ENCODE assay signal across 8 cellular contexts in genomic region chr11:67389477-67389876, GRCh38. TPM values are rescaled to one million over a fixed set of nuclear protein-coding genes. Genes with fewer than 3 reads are reported as not detected.
A peak's percentile ranks its signal among the peaks of the same experiment; 100 is the strongest.
DNase-seq lines count a peak whose midpoint lies in the region; ATAC-seq and TF ChIP-seq lines count a peak whose summit lies in the region.

No MANE protein-coding gene starts in this region.

- H3K4me1 ChIP-seq in right atrium auricular region: peaks cover 0 to 26% of the 10 kb centered on the region in 2 donors

- no peak overlapping the region for H3K4me3 ChIP-seq in right atrium auricular region

- no peaks in the 10 kb centered on the region for H3K9me3 Mint-ChIP-seq in activated T-helper 2 cell treated with anti-CD3 and anti-CD28 coated beads, Interferon-gamma antibody, Interleukin-2, Interleukin-4, amounts not matched to agents 10 μg/mL and 5 μg/mL and 100 μg/mL, durations not matched to agents 14 hours and 24 hours and 36 hours

- H3K36me3 Mint-ChIP-seq in activated T-helper 2 cell treated with anti-CD3 and anti-CD28 coated beads, Interferon-gamma antibody, Interleukin-2, Interleukin-4, amounts not matched to agents 10 μg/mL and 5 μg/mL and 100 μg/mL, durations not matched to agents 14 hours and 24 hours and 36 hours (ENCODE audit: low read depth): peaks cover 14% of the 10 kb centered on the region

- peak overlapping the region; percentile 74 for H3K4me3 Mint-ChIP-seq in activated T-helper 2 cell treated with anti-CD3 and anti-CD28 coated beads, Interferon-gamma antibody, Interleukin-2, Interleukin-4, amounts not matched to agents 10 μg/mL and 5 μg/mL and 100 μg/mL, durations not matched to agents 14 hours and 24 hours and 36 hours (ENCODE audit: low read depth)

- DNase-seq in NCI-H2081 (lab: John Stamatoyannopoulos, UW) (peak; percentile 23 to 25), NCI-H2081 treated with DMSO at 0.1 percent for 48 hours (lab: John Stamatoyannopoulos, UW) (no peak), NOMO-1 treated with dmso at 0.1 percent for 144 hours (lab: John Stamatoyannopoulos, UW; ENCODE audit: unreplicated experiment) (peak; percentile 16), right atrium auricular region (ENCODE audit: low spot score) (no peak)
- peak; percentile 41 for DNase-seq in activated T-helper 2 cell treated with anti-CD3 and anti-CD28 coated beads, Interferon-gamma antibody, Interleukin-2, Interleukin-4, amounts not matched to agents 10 μg/mL and 5 μg/mL and 100 μg/mL, durations not matched to agents 14 hours and 24 hours and 36 hours (ENCODE audit: low spot score)
- peak; percentile 74 for DNase-seq in stimulated activated naive CD8-positive, alpha-beta T cell treated with anti-CD3 and anti-CD28 coated beads, Interleukin-15, Interleukin-2, amounts not matched to agents 100 U/mL and 50 U/mL, for 24 hours

- H3K27ac Mint-ChIP-seq in activated T-helper 2 cell treated with anti-CD3 and anti-CD28 coated beads, Interferon-gamma antibody, Interleukin-2, Interleukin-4, amounts not matched to agents 10 μg/mL and 5 μg/mL and 100 μg/mL, durations not matched to agents 14 hours and 24 hours and 36 hours: peak overlapping the region; percentile 33

- H3K4me1 Mint-ChIP-seq in activated T-helper 2 cell treated with anti-CD3 and anti-CD28 coated beads, Interferon-gamma antibody, Interleukin-2, Interleukin-4, amounts not matched to agents 10 μg/mL and 5 μg/mL and 100 μg/mL, durations not matched to agents 14 hours and 24 hours and 36 hours (ENCODE audit: low read depth): peaks cover 25% of the 10 kb centered on the region

- no peaks in the 10 kb centered on the region for H3K27me3 Mint-ChIP-seq in activated T-helper 2 cell treated with anti-CD3 and anti-CD28 coated beads, Interferon-gamma antibody, Interleukin-2, Interleukin-4, amounts not matched to agents 10 μg/mL and 5 μg/mL and 100 μg/mL, durations not matched to agents 14 hours and 24 hours and 36 hours (ENCODE audit: low read depth)

- TF ChIP-seq CTCF in right atrium auricular region (IDR thresholded peaks at IDR 0.05): peak; percentile 35 to 65

- ATAC-seq in stimulated activated naive CD8-positive, alpha-beta T cell treated with anti-CD3 and anti-CD28 coated beads, Interleukin-15, Interleukin-2, amounts not matched to agents 100 U/mL and 50 U/mL, for 24 hours: no peak
- no peak for ATAC-seq in HG02610 (IDR thresholded peaks at IDR 0.05; ENCODE audit: unreplicated experiment)
- ATAC-seq in HG03039 (IDR thresholded peaks at IDR 0.05; ENCODE audit: unreplicated experiment): no peak

- no peaks in the 10 kb centered on the region for H3K27me3 ChIP-seq in right atrium auricular region

- H3K9me3 ChIP-seq in right atrium auricular region: no peaks in the 10 kb centered on the region

- intact Hi-C loops in activated T-helper 2 cell treated with anti-CD3 and anti-CD28 coated beads, Interferon-gamma antibody, Interleukin-2, Interleukin-4, amounts not matched to agents 10 μg/mL and 5 μg/mL and 100 μg/mL, durations not matched to agents 14 hours and 24 hours and 36 hours (cut with micrococcal nuclease): loop anchor here (1.0 kb wide), 1 partner anchor 117 kb away; no protein-coding TSS in a partner anchor

- no peak overlapping the region for H3K27ac ChIP-seq in right atrium auricular region

- H3K36me3 ChIP-seq in right atrium auricular region: no peaks in the 10 kb centered on the region

RNA-seq across cellular contexts. Expression of gene RAD9A, which starts 2.3 kb away (rescaled TPM):
- 32.1 and 34.1 TPM in 2 replicates for total RNA-seq in activated T-helper 2 cell treated with anti-CD3 and anti-CD28 coated beads, Interferon-gamma antibody, Interleukin-2, Interleukin-4, amounts not matched to agents 10 μg/mL and 5 μg/mL and 100 μg/mL, durations not matched to agents 14 hours and 24 hours and 36 hours
- total RNA-seq in right atrium auricular region: 1 to 10 TPM; 6.2 to 6.5 TPM

RNA-seq across cellular contexts. Expression of gene PPP1CA, which starts 12.2 kb away (rescaled TPM):
- 250 and 262 TPM in 2 replicates for total RNA-seq in activated T-helper 2 cell treated with anti-CD3 and anti-CD28 coated beads, Interferon-gamma antibody, Interleukin-2, Interleukin-4, amounts not matched to agents 10 μg/mL and 5 μg/mL and 100 μg/mL, durations not matched to agents 14 hours and 24 hours and 36 hours
- 100 to 1,000 TPM in 1 of 2 donors, 10 to 100 TPM in 1; 97.8 to 112 TPM for total RNA-seq in right atrium auricular region

RNA-seq across cellular contexts. Expression of gene TBC1D10C, which starts 14.4 kb away (rescaled TPM):
- total RNA-seq in activated T-helper 2 cell treated with anti-CD3 and anti-CD28 coated beads, Interferon-gamma antibody, Interleukin-2, Interleukin-4, amounts not matched to agents 10 μg/mL and 5 μg/mL and 100 μg/mL, durations not matched to agents 14 hours and 24 hours and 36 hours: 112 and 118 TPM in 2 replicates
- 1 to 10 TPM in 1 of 2 donors, under 1 TPM in 1; 0.33 to 1.4 TPM for total RNA-seq in right atrium auricular region

RNA-seq across cellular contexts. Expression of gene CLCF1, which starts 16.1 kb away (rescaled TPM):
- total RNA-seq in activated T-helper 2 cell treated with anti-CD3 and anti-CD28 coated beads, Interferon-gamma antibody, Interleukin-2, Interleukin-4, amounts not matched to agents 10 μg/mL and 5 μg/mL and 100 μg/mL, durations not matched to agents 14 hours and 24 hours and 36 hours: 2.9 and 3.0 TPM in 2 replicates
- 10 to 100 TPM in 1 of 2 donors, 1 to 10 TPM in 1; 2.7 to 18.0 TPM for total RNA-seq in right atrium auricular region

RNA-seq across cellular contexts. Expression of gene CARNS1, which starts 26.0 kb away (rescaled TPM):
- total RNA-seq in activated T-helper 2 cell treated with anti-CD3 and anti-CD28 coated beads, Interferon-gamma antibody, Interleukin-2, Interleukin-4, amounts not matched to agents 10 μg/mL and 5 μg/mL and 100 μg/mL, durations not matched to agents 14 hours and 24 hours and 36 hours: 0.51 and 0.68 TPM in 2 replicates
- 1 to 10 TPM; 9.7 to 9.9 TPM for total RNA-seq in right atrium auricular region

Comparison
In these comparisons a context has a peak if more than half of its experiments do, and no peak if none do; other contexts are left out.
1. DNase-seq: peak in NCI-H2081 (2 of 2), NOMO-1 treated with dmso at 0.1 percent for 144 hours (single experiment), activated T-helper 2 cell treated with anti-CD3 and anti-CD28 coated beads, Interferon-gamma antibody, Interleukin-2, Interleukin-4, amounts not matched to agents 10 μg/mL and 5 μg/mL and 100 μg/mL, durations not matched to agents 14 hours and 24 hours and 36 hours (single experiment) and stimulated activated naive CD8-positive, alpha-beta T cell treated with anti-CD3 and anti-CD28 coated beads, Interleukin-15, Interleukin-2, amounts not matched to agents 100 U/mL and 50 U/mL, for 24 hours (single experiment); none in NCI-H2081 treated with DMSO at 0.1 percent for 48 hours (single experiment) and right atrium auricular region (single experiment).
2. RNA of gene TBC1D10C, which starts 14.4 kb away (total RNA-seq): 112 to 118 TPM in activated T-helper 2 cell treated with anti-CD3 and anti-CD28 coated beads, Interferon-gamma antibody, Interleukin-2, Interleukin-4, amounts not matched to agents 10 μg/mL and 5 μg/mL and 100 μg/mL, durations not matched to agents 14 hours and 24 hours and 36 hours; 0.33 to 1.4 TPM in right atrium auricular region; every median in the first group is over 10 times any median in the second.